Comparison of ENCODE assay signal across 17 cellular contexts in genomic region chr12:29238822-29239291, GRCh38.
DNase-seq lines count a peak whose midpoint lies in the region; TF ChIP-seq lines count a peak whose summit lies in the region.
"Had no signal": no experiment of that assay in that cellular context is flagged by ENCODE, and none has a peak within 500 bp of the region (broad histone marks: within the 10 kb centered on the region; RNA-seq: fewer than 3 reads in every experiment).

No MANE protein-coding gene starts in this region.

- H3K27me3 ChIP-seq in mammary epithelial cell (ENCODE audit: insufficient read depth, low read length): no peaks in the 10 kb centered on the region
- H3K27me3 ChIP-seq in BE2C: no peaks in the 10 kb centered on the region
- H3K27me3 ChIP-seq: sigmoid colon, vagina had no signal

- H3K4me1 ChIP-seq in mammary epithelial cell (ENCODE audit: insufficient read depth, low read length): peaks cover 9% of the 10 kb centered on the region
- peaks cover 26% of the 10 kb centered on the region for H3K4me1 ChIP-seq in BE2C

- in situ Hi-C loops in mammary epithelial cell (cut with MboI; ENCODE audit: low sequenced_read_pairs in 2 of 2): no loop called here

- no peak overlapping the region for H3K4me2 ChIP-seq in mammary epithelial cell (ENCODE audit: insufficient read depth, low read depth, low read length)

- no peaks in the 10 kb centered on the region for H3K9me3 ChIP-seq in mammary epithelial cell (replicated peaks; ENCODE audit: insufficient read depth, low read length)
- no peaks in the 10 kb centered on the region for H3K9me3 ChIP-seq in BE2C
- H3K9me3 ChIP-seq: sigmoid colon, vagina had no signal

- H3K27ac ChIP-seq in mammary epithelial cell (ENCODE audit: insufficient read depth, low read depth, low read length): no peak overlapping the region
- H3K27ac ChIP-seq: sigmoid colon, vagina had no signal

- DNase-seq in DMS53 (lab: John Stamatoyannopoulos, UW) (peak; percentile 44), NCI-H82 (lab: John Stamatoyannopoulos, UW) (peak; percentile 82), mammary epithelial cell (peak; percentile 22), kidney tubule cell (ENCODE audit: low spot score) (peak; percentile 75), globus pallidus (ENCODE audit: low spot score) (no peak), BE2C (no peak), NCI-H1105 treated with DMSO at 0.1 percent for 48 hours (lab: John Stamatoyannopoulos, UW) (no peak)
- no peak for DNase-seq in effector CD8-positive, alpha-beta T cell (lab: John Stamatoyannopoulos, UW)
- DNase-seq: activated CD4-positive, alpha-beta T cell treated with anti-CD3 and anti-CD28 coated beads, Interleukin-2, amount 50 U/mL, for 48 hours; activated naive CD4-positive, alpha-beta T cell treated with anti-CD3 and anti-CD28 coated beads, Interleukin-2, amount 50 U/mL, for 16 hours; DND-41; left cardiac atrium; NCI-H2029 treated with DMSO at 0.1 percent for 48 hours; NCI-H526 treated with DMSO at 0.1 percent for 48 hours; sigmoid colon; stimulated activated CD4-positive, alpha-beta T cell treated with anti-CD3 and anti-CD28 coated beads, Interleukin-2, amount 100 ng/mL, for 24 hours had no signal

- no peak overlapping the region for H2AFZ ChIP-seq in mammary epithelial cell (ENCODE audit: low read depth, low read length)

- H3K79me2 ChIP-seq in mammary epithelial cell (ENCODE audit: insufficient read depth, low read length): no peaks in the 10 kb centered on the region

- TF ChIP-seq CTCF in mammary epithelial cell (conservative IDR thresholded peaks at IDR 0.05 in 1 of 2, IDR thresholded peaks at IDR 0.05 in 1 of 2; ENCODE audit: extremely low read depth in 1 of 2, insufficient read depth in 1 of 2, low read depth in 1 of 2, low read length in 2 of 2): no peak
- TF ChIP-seq CTCF in BE2C (IDR thresholded peaks at IDR 0.05; ENCODE audit: low read depth, low read length): no peak

- intact Hi-C loops in mammary epithelial cell (cut with micrococcal nuclease): no loop called here

- BruUV-seq in mammary epithelial cell (replicated peaks; lab: Mats Ljungman, UMichigan): no TSS peak

- CTCF ChIA-PET in mammary epithelial cell (lab: Charles Lee; ENCODE audit: low non-redundant PET): no interaction called here

- dilution Hi-C loops in mammary epithelial cell (cut with HindIII; ENCODE audit: low sequenced_read_pairs): no loop called here

- no peak overlapping the region for H3K4me3 ChIP-seq in mammary epithelial cell (replicated peaks in 1 of 3; ENCODE audit: insufficient read depth in 1 of 3, low read depth in 2 of 3, low read length in 3 of 3)
- H3K4me3 ChIP-seq in BE2C (ENCODE audit: low read depth, low read length): no peak overlapping the region
- H3K4me3 ChIP-seq: sigmoid colon, vagina had no signal

- H4K20me1 ChIP-seq in mammary epithelial cell (ENCODE audit: insufficient read depth, low read length): no peaks in the 10 kb centered on the region

- WGBS in mammary epithelial cell (ENCODE audit: low coverage, missing lambda C conversion rate): 97% methylated on average over 2 of the region's 2 CpGs

- H3K36me3 ChIP-seq in mammary epithelial cell (ENCODE audit: insufficient read depth, low read length) (no peaks in the 10 kb centered on the region), BE2C (no peaks in the 10 kb centered on the region)
- H3K36me3 ChIP-seq: sigmoid colon, vagina had no signal

- no peak overlapping the region for H3K9ac ChIP-seq in mammary epithelial cell (ENCODE audit: insufficient read depth, low read length)

Comparison
In these comparisons a context has a peak if more than half of its experiments do, and no peak if none do; other contexts are left out.
1. DNase-seq: peak in DMS53 (single experiment), NCI-H82 (single experiment), mammary epithelial cell (single experiment) and kidney tubule cell (single experiment); none in globus pallidus (single experiment), effector CD8-positive, alpha-beta T cell (single experiment), BE2C (single experiment) and NCI-H1105 treated with DMSO at 0.1 percent for 48 hours (single experiment).